Comparison of ENCODE assay signal across 12 cellular contexts in genomic region chr9:134294228-134295071, GRCh38. TPM values are rescaled to one million over a fixed set of nuclear protein-coding genes. Genes with fewer than 3 reads are reported as not detected.
A peak's percentile ranks its signal among the peaks of the same experiment; 100 is the strongest.
DNase-seq lines count a peak whose midpoint lies in the region; ATAC-seq and TF ChIP-seq lines count a peak whose summit lies in the region.
"Had no signal": no experiment of that assay in that cellular context is flagged by ENCODE, and none has a peak within 500 bp of the region (broad histone marks: within the 10 kb centered on the region; RNA-seq: fewer than 3 reads in every experiment).

No MANE protein-coding gene starts in this region.

- no peaks in the 10 kb centered on the region for H3K9me3 ChIP-seq in breast epithelium
- H3K9me3 ChIP-seq: adrenal gland had no signal

- H3K27ac ChIP-seq in breast epithelium: no peak overlapping the region

- no peak for DNase-seq in breast epithelium (ENCODE audit: low spot score in 2 of 2)
- DNase-seq in MCF 10A (ENCODE audit: unreplicated experiment): no peak
- peak; percentile 24 for DNase-seq in fibroblast of gingiva (ENCODE audit: low read depth)
- DNase-seq in nephron progenitor cell: peak; percentile 49
- no peak for DNase-seq in islet precursor cell
- no peak for DNase-seq in activated naive CD4-positive, alpha-beta T cell treated with anti-CD3 and anti-CD28 coated beads for 36 hours
- no peak for DNase-seq in globus pallidus (ENCODE audit: low spot score)
- DNase-seq: activated CD4-positive, alpha-beta T cell treated with anti-CD3 and anti-CD28 coated beads, Interleukin-2, amount 10 ng/mL, durations not matched to agents 7 days and 5 days; AML-193 had no signal

- TF ChIP-seq CTCF in breast epithelium (IDR thresholded peaks at IDR 0.05): no peak
- TF ChIP-seq CTCF in MCF 10A (IDR thresholded peaks at IDR 0.05; ENCODE audit: unreplicated experiment): no peak
- no peak for TF ChIP-seq CTCF in nephron progenitor cell (IDR thresholded peaks at IDR 0.05)

- peaks cover 20% of the 10 kb centered on the region for H3K27me3 Mint-ChIP-seq in MCF 10A (ENCODE audit: insufficient read depth, unreplicated experiment)
- peaks cover 25% of the 10 kb centered on the region for H3K27me3 Mint-ChIP-seq in nephron progenitor cell (ENCODE audit: low read depth, poor library complexity)
- H3K27me3 Mint-ChIP-seq in activated naive CD4-positive, alpha-beta T cell treated with anti-CD3 and anti-CD28 coated beads for 36 hours (ENCODE audit: low read depth): no peaks in the 10 kb centered on the region

- H3K36me3 Mint-ChIP-seq in MCF 10A (ENCODE audit: insufficient read depth, unreplicated experiment) (no peaks in the 10 kb centered on the region), nephron progenitor cell (ENCODE audit: low read depth) (no peaks in the 10 kb centered on the region)
- H3K36me3 Mint-ChIP-seq in activated naive CD4-positive, alpha-beta T cell treated with anti-CD3 and anti-CD28 coated beads for 36 hours (ENCODE audit: low read depth): no peaks in the 10 kb centered on the region

- intact Hi-C loops in breast epithelium (cut with DNase I; ENCODE audit: low total_unique reads): no loop called here
- intact Hi-C loops in MCF 10A (cut with micrococcal nuclease): no loop called here
- intact Hi-C loops in activated naive CD4-positive, alpha-beta T cell treated with anti-CD3 and anti-CD28 coated beads for 36 hours (cut with micrococcal nuclease): no loop called here

- TF ChIP-seq POLR2A in breast epithelium (IDR thresholded peaks at IDR 0.05): no peak

- CTCF ChIA-PET in MCF 10A (lab: Yijun Ruan, JAX): no interaction called here
- CTCF ChIA-PET in activated naive CD4-positive, alpha-beta T cell treated with anti-CD3 and anti-CD28 coated beads for 36 hours (lab: Charles Lee): interaction anchor here (1.3 kb wide), 1 partner anchor 149 kb away, joined by 3 read pairs; no protein-coding TSS in a partner anchor

- H3K4me3 Mint-ChIP-seq in MCF 10A (ENCODE audit: unreplicated experiment) (no peak overlapping the region), nephron progenitor cell (no peak overlapping the region)
- H3K4me3 Mint-ChIP-seq in activated naive CD4-positive, alpha-beta T cell treated with anti-CD3 and anti-CD28 coated beads for 36 hours: no peak overlapping the region
- H3K4me3 Mint-ChIP-seq: activated CD4-positive, alpha-beta T cell treated with anti-CD3 and anti-CD28 coated beads, Interleukin-2, amount 10 ng/mL, durations not matched to agents 7 days and 5 days; neural crest cell had no signal

- no peaks in the 10 kb centered on the region for H3K9me3 Mint-ChIP-seq in MCF 10A (ENCODE audit: unreplicated experiment)
- no peaks in the 10 kb centered on the region for H3K9me3 Mint-ChIP-seq in nephron progenitor cell
- no peaks in the 10 kb centered on the region for H3K9me3 Mint-ChIP-seq in activated naive CD4-positive, alpha-beta T cell treated with anti-CD3 and anti-CD28 coated beads for 36 hours
- H3K9me3 Mint-ChIP-seq: activated CD4-positive, alpha-beta T cell treated with anti-CD3 and anti-CD28 coated beads, Interleukin-2, amount 10 ng/mL, durations not matched to agents 7 days and 5 days; neural crest cell had no signal

- no peaks in the 10 kb centered on the region for H3K36me3 ChIP-seq in breast epithelium
- H3K36me3 ChIP-seq: adrenal gland had no signal

- H3K4me3 ChIP-seq in breast epithelium: peak overlapping the region; percentile 19 to 60 (median 23)

- no peak overlapping the region for H3K27ac Mint-ChIP-seq in MCF 10A (ENCODE audit: low read depth, unreplicated experiment)
- no peak overlapping the region for H3K27ac Mint-ChIP-seq in nephron progenitor cell
- H3K27ac Mint-ChIP-seq in activated naive CD4-positive, alpha-beta T cell treated with anti-CD3 and anti-CD28 coated beads for 36 hours: no peak overlapping the region
- H3K27ac Mint-ChIP-seq: activated CD4-positive, alpha-beta T cell treated with anti-CD3 and anti-CD28 coated beads, Interleukin-2, amount 10 ng/mL, durations not matched to agents 7 days and 5 days had no signal

- H3K4me1 Mint-ChIP-seq in MCF 10A (ENCODE audit: insufficient read depth, unreplicated experiment) (no peaks in the 10 kb centered on the region), nephron progenitor cell (peaks cover 55% of the 10 kb centered on the region)
- H3K4me1 Mint-ChIP-seq in activated naive CD4-positive, alpha-beta T cell treated with anti-CD3 and anti-CD28 coated beads for 36 hours (ENCODE audit: low read depth): peaks cover 3% of the 10 kb centered on the region
- H3K4me1 Mint-ChIP-seq: activated CD4-positive, alpha-beta T cell treated with anti-CD3 and anti-CD28 coated beads, Interleukin-2, amount 10 ng/mL, durations not matched to agents 7 days and 5 days had no signal

- H3K27me3 ChIP-seq in breast epithelium: no peaks in the 10 kb centered on the region
- H3K27me3 ChIP-seq: adrenal gland had no signal

- BruUV-seq in MCF 10A (replicated peaks; lab: Mats Ljungman, UMichigan): no TSS peak

- POLR2A ChIA-PET in MCF 10A (lab: Yijun Ruan, JAX): no interaction called here

- H3K4me1 ChIP-seq in breast epithelium: peaks cover 0 to 4% of the 10 kb centered on the region in 2 donors
- H3K4me1 ChIP-seq: adrenal gland had no signal

- no peak for ATAC-seq in GM18498 (IDR thresholded peaks at IDR 0.05; ENCODE audit: unreplicated experiment)

RNA-seq across cellular contexts. Expression of gene RXRA, which starts 31.8 kb away (rescaled TPM):
- total RNA-seq in breast epithelium (10 to 100 TPM; 31.0 to 63.0 (median 31.5) TPM), MCF 10A (2022) (57.7 and 65.5 TPM in 2 replicates)
- total RNA-seq in activated naive CD4-positive, alpha-beta T cell treated with anti-CD3 and anti-CD28 coated beads for 36 hours: 1 to 10 TPM; 2.1 to 2.2 TPM

Comparison
In these comparisons a context has a peak if more than half of its experiments do, and no peak if none do; other contexts are left out.
1. DNase-seq: peak in fibroblast of gingiva (single experiment) and nephron progenitor cell (single experiment); none in breast epithelium (0 of 2), MCF 10A (single experiment), islet precursor cell (single experiment), activated naive CD4-positive, alpha-beta T cell treated with anti-CD3 and anti-CD28 coated beads for 36 hours (single experiment) and globus pallidus (single experiment).
2. RNA of gene RXRA, which starts 31.8 kb away (total RNA-seq): 57.7 to 65.5 TPM in MCF 10A and 31.0 to 63.0 TPM in breast epithelium; 2.1 to 2.2 TPM in activated naive CD4-positive, alpha-beta T cell treated with anti-CD3 and anti-CD28 coated beads for 36 hours; every median in the first group is over 10 times any median in the second.